1 cellular context compared by ENCODE assay signal in the genomic region with DNA sequence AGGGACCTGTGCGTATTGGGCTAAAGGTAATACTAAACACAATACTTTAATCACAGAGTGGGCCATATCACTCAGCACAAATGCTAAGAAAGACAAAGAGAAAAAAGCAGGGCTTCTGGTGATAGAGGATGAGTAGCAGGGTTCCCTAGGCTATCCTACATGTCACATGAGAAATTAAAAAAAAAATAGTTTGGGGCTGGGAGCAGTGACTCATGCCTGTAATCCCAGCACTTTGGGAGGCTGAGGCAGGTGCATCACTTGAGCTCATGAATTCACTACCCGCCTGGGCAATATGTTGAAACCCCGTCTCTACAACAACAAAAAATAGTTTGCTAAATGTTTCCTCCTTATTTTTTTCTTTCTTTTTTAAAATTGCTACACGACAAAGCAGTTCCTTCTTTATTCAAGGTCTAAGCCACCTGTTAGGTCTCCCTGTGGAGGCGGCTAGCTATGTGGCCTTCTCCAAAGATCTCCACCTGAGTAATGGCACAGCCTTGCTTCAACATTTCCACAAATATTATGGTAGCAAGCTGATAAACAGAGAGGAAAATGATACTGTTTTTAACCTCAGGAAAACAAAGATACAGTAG.
TF ChIP-seq lines count a peak whose summit lies in the region.

No MANE protein-coding gene starts in this region.

TF ChIP-seq in K562, 482 proteins besides CTCF, POLR2A, EP300 and RAD21:
- TF ChIP-seq FOSL1 (tag; conservative IDR thresholded peaks at IDR 0.05) (0 out of 2 replicates have a peak, but pooled peaks have one; percentile 20), JUND (IDR thresholded peaks at IDR 0.05; ENCODE audit: borderline replicate concordance, low read depth, low read length) (peak; percentile 17; the same call in 1 of the 2 replicates), JUND (tag; IDR thresholded peaks at IDR 0.05; ENCODE audit: borderline replicate concordance, low read depth, low read length) (no peak), FOXK2 (conservative IDR thresholded peaks at IDR 0.05 in 1 of 2, IDR thresholded peaks at IDR 0.05 in 1 of 2; ENCODE audit: low read depth in 2 of 2) (no peak), PHF21A (IDR thresholded peaks at IDR 0.05; ENCODE audit: borderline replicate concordance, low read depth) (no peak)
- TF ChIP-seq, protein P1, sequence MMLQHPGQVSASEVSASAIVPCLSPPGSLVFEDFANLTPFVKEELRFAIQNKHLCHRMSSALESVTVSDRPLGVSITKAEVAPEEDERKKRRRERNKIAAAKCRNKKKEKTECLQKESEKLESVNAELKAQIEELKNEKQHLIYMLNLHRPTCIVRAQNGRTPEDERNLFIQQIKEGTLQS (IDR thresholded peaks at IDR 0.05): peak; percentile 36; the same call in 1 of the 2 replicates
- TF ChIP-seq, protein P1 (CRISPR knock-in tag; conservative IDR thresholded peaks at IDR 0.05): no peak
